8 cellular contexts compared by ENCODE assay signal in the genomic region with DNA sequence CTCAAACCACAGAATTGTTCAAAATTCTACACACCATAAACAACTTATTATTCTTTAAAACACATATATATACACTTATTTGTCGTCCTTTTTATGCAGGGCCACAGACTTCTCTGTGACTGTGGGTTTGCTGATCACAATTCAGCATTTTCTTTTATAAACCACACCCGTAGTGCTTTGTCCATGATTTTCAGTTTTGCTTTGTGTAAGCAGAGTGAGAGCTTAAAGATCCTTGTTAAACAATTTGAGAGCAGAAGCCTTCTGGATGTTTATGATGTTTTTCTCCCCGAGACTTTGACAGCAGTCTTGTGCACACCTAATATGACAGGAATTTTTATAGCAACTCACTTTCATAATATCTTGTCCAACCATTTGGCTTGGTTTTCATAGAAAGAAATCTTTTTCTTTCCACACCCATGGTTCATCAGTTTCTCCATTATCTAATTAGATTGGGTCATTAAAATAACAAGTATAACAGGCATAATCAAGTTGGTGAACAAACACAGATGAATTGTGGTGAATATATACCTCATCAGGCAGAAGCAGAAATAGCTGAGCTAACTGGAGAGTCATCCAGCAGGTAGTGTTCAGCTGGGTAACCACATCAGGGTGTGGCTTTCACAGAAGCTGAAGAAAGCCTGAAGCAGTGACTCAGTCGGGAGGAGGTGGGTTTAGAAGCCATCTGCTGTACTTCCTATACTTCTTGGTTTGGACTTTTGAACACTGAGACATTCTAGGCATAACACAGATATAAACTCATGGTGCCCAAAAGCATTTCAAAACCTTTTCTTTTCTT. TPM values are rescaled to one million over a fixed set of nuclear protein-coding genes. Genes with fewer than 3 reads are reported as not detected.
DNase-seq lines count a peak whose midpoint lies in the region; ATAC-seq, FAIRE-seq and TF ChIP-seq lines count a peak whose summit lies in the region.

No MANE protein-coding gene starts in this region.

- H4K20me1 ChIP-seq in KMS-11 (ENCODE audit: insufficient read depth), result no peaks in the 10 kb centered on the region

- TF ChIP-seq CTCF in KMS-11 (conservative IDR thresholded peaks at IDR 0.05; ENCODE audit: low read depth, low read length) (no peak), left lung (IDR thresholded peaks at IDR 0.05) (no peak), kidney (IDR thresholded peaks at IDR 0.05; ENCODE audit: borderline replicate concordance, extremely low read depth, insufficient read depth) (no peak)

- FAIRE-seq in kidney (lab: Jason Lieb, UNC), result no peak

- H3K79me2 ChIP-seq in KMS-11 (ENCODE audit: insufficient read depth, low read depth), result no peaks in the 10 kb centered on the region

- peaks cover 69% of the 10 kb centered on the region for H3K4me1 ChIP-seq in KMS-11 (ENCODE audit: low read depth, poor library complexity, severe bottlenecking)
- H3K4me1 ChIP-seq in left lung, result peaks cover 0 to 2% of the 10 kb centered on the region in 2 donors
- peaks cover 0 to 10% of the 10 kb centered on the region in 2 donors for H3K4me1 ChIP-seq in kidney (ENCODE audit: control insufficient read depth in 1 of 2, insufficient read depth in 1 of 2, low read depth in 1 of 2, low read length in 2 of 2)

- H3K9ac ChIP-seq in KMS-11 (peak overlapping the region; percentile 54), kidney (ENCODE audit: low read length in 2 of 2) (no peak overlapping the region)

- peak overlapping the region; percentile 96 for H3K27ac ChIP-seq in KMS-11
- no peak overlapping the region for H3K27ac ChIP-seq in left lung
- H3K27ac ChIP-seq in kidney (ENCODE audit: low read depth in 2 of 2, low read length in 2 of 2), result no peak overlapping the region

- H3K36me3 ChIP-seq in KMS-11 (ENCODE audit: insufficient read depth), result no peaks in the 10 kb centered on the region
- H3K36me3 ChIP-seq in left lung, result peaks cover 0 to 91% of the 10 kb centered on the region in 2 donors
- H3K36me3 ChIP-seq in kidney (ENCODE audit: control insufficient read depth in 1 of 2, insufficient read depth in 2 of 2, low read length in 2 of 2), result peaks cover 3 to 9% of the 10 kb centered on the region in 2 donors

- in situ Hi-C loops in Caki2 (cut with HindIII; ENCODE audit: low pct_unique_long_range_greater_than_20kb, low sequenced_read_pairs), result no loop called here

- no peaks in the 10 kb centered on the region for H3K9me3 ChIP-seq in left lung
- no peaks in the 10 kb centered on the region for H3K9me3 ChIP-seq in kidney (ENCODE audit: control insufficient read depth in 1 of 2, low read length in 2 of 2)

- peak; percentile 94 for ATAC-seq in left lung

- H2AFZ ChIP-seq in KMS-11 (ENCODE audit: low read depth), result peak overlapping the region; percentile 39

- intact Hi-C loops in left lung (cut with DNase I) (no loop called here), kidney (cut with DNase I) (no loop called here)

- H3K27me3 ChIP-seq in KMS-11 (ENCODE audit: insufficient read depth, low read depth) (no peaks in the 10 kb centered on the region), left lung (no peaks in the 10 kb centered on the region)

- DNase-seq in Caki2 (ENCODE audit: low read depth) (peak; percentile 79), activated T-cell treated with anti-CD3 and anti-CD28 coated beads for 48 hours (ENCODE audit: low read depth) (peak; percentile 31), left lung (no peak), NOMO-1 treated with DMSO at 0.1 percent for 48 hours (lab: John Stamatoyannopoulos, UW; ENCODE audit: unreplicated experiment) (no peak), kidney (no peak), NCI-H345 treated with DMSO at 0.1 percent for 48 hours (lab: John Stamatoyannopoulos, UW; ENCODE audit: unreplicated experiment) (no peak), germinal center (ENCODE audit: low spot score) (no peak)

- peak overlapping the region; percentile 94 for H3K4me2 ChIP-seq in KMS-11

- H3K4me3 ChIP-seq in KMS-11 (IDR thresholded peaks at IDR 0.05; ENCODE audit: insufficient read depth, low read depth, low read length) (no peak overlapping the region), left lung (no peak overlapping the region), kidney (ENCODE audit: low read length in 2 of 2) (no peak overlapping the region)

RNA-seq across cellular contexts. Expression of a gene that starts 57.1 kb away (rescaled TPM):
- 64.6 and 67.3 TPM in 2 replicates for total RNA-seq in Caki2 (2014; rRNA removed; shearing (Covaris generic); ENCODE audit: low replicate concordance)
- 10 to 100 TPM; 30.3 to 35.9 TPM for total RNA-seq in left lung
- total RNA-seq in kidney, result 40.2 TPM
- 34.5 TPM for polyA plus RNA-seq in kidney (ENCODE audit: insufficient read depth, low read depth, low replicate concordance)

Comparison
In these comparisons a context has a peak if more than half of its experiments do, and no peak if none do; other contexts are left out.
1. DNase-seq: peak in Caki2 (single experiment) and activated T-cell treated with anti-CD3 and anti-CD28 coated beads for 48 hours (single experiment); none in left lung (0 of 2), NOMO-1 treated with DMSO at 0.1 percent for 48 hours (single experiment), kidney (single experiment), NCI-H345 treated with DMSO at 0.1 percent for 48 hours (single experiment) and germinal center (single experiment).